ENCODE assay signal across 9 cellular contexts in the genomic region with DNA sequence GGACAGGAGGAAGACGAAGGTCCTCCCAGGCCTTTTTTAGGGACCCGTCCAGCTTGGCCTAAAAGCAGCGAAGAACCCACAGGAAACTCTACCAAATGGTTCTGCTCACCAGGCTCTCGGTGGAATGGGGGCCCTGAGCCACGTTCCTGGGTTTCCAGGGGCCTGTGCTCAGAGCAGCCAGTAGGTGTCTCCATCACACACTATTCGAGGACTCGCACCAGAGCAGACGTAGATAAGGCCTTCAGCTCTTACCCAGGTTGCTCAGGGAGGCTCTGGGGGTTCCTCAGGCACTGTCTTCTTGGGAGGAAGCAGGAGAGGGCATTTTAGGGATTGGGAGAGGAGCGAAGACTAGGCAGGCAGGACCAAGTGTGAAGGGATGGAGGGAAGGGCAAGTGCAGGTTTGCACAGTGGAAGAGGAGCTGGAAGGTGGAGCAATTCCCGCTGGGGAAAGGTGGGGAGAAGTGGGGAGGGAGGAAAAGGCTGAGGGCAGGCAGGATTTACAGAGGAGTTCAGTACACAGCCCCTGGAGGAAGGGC.
A peak's percentile ranks its signal among the peaks of the same experiment; 100 is the strongest.
DNase-seq lines count a peak whose midpoint lies in the region; ATAC-seq and TF ChIP-seq lines count a peak whose summit lies in the region.
"Had no signal": no experiment of that assay in that cellular context is flagged by ENCODE, and none has a peak within 500 bp of the region (broad histone marks: within the 10 kb centered on the region; RNA-seq: fewer than 3 reads in every experiment).

No MANE protein-coding gene starts in this region.

- no peak overlapping the region for H3K27ac Mint-ChIP-seq in CD4-positive, CD25-positive, alpha-beta regulatory T cell
- no peak overlapping the region for H3K27ac Mint-ChIP-seq in T-helper 2 cell treated with Interferon-gamma antibody and Interleukin-4, amounts not matched to agents 5 μg/mL and 100 μg/mL, for 36 hours

- H3K4me1 Mint-ChIP-seq in CD4-positive, CD25-positive, alpha-beta regulatory T cell: peaks cover 0 to 6% (median 2%) of the 10 kb centered on the region in 4 donors
- peaks cover 8% of the 10 kb centered on the region for H3K4me1 Mint-ChIP-seq in T-helper 2 cell treated with Interferon-gamma antibody and Interleukin-4, amounts not matched to agents 5 μg/mL and 100 μg/mL, for 36 hours (ENCODE audit: low read depth)

- peak; percentile 64 to 84 (median 69) for TF ChIP-seq CTCF in ascending aorta (IDR thresholded peaks at IDR 0.05)

- H3K27me3 Mint-ChIP-seq in CD4-positive, CD25-positive, alpha-beta regulatory T cell: peaks cover 15% of the 10 kb centered on the region
- H3K27me3 Mint-ChIP-seq in T-helper 2 cell treated with Interferon-gamma antibody and Interleukin-4, amounts not matched to agents 5 μg/mL and 100 μg/mL, for 36 hours (ENCODE audit: low read depth): peaks cover 9% of the 10 kb centered on the region

- ATAC-seq in CD4-positive, CD25-positive, alpha-beta regulatory T cell (ENCODE audit: low read depth in 2 of 2): peak; percentile 64 to 65
- peak; percentile 63 for ATAC-seq in GM21723 (IDR thresholded peaks at IDR 0.05; ENCODE audit: unreplicated experiment)

- no peak overlapping the region for H3K27ac ChIP-seq in CD4-positive, CD25-positive, alpha-beta regulatory T cell (ENCODE audit: insufficient read depth, low read length, poor library complexity, severe bottlenecking)
- H3K27ac ChIP-seq in ascending aorta: no peak overlapping the region

- no peaks in the 10 kb centered on the region for H3K4me1 ChIP-seq in CD4-positive, CD25-positive, alpha-beta regulatory T cell (ENCODE audit: control insufficient read depth, insufficient read depth, low read length, poor library complexity, severe bottlenecking)
- H3K4me1 ChIP-seq in ascending aorta: peaks cover 0 to 3% of the 10 kb centered on the region in 2 donors

- H3K27me3 ChIP-seq in CD4-positive, CD25-positive, alpha-beta regulatory T cell (ENCODE audit: control insufficient read depth, insufficient read depth, low read length): peaks cover 4% of the 10 kb centered on the region
- H3K27me3 ChIP-seq in ascending aorta: no peaks in the 10 kb centered on the region

- H3K4me3 ChIP-seq in CD4-positive, CD25-positive, alpha-beta regulatory T cell (ENCODE audit: low read depth, low read length): no peak overlapping the region
- no peak overlapping the region for H3K4me3 ChIP-seq in ascending aorta
- H3K4me3 ChIP-seq in skeletal muscle cell (ENCODE audit: low read depth, low read length): no peak overlapping the region

- H3K9me3 Mint-ChIP-seq in CD4-positive, CD25-positive, alpha-beta regulatory T cell: peaks cover 0 to 3% (median 0%) of the 10 kb centered on the region in 7 donors
- H3K9me3 Mint-ChIP-seq in T-helper 2 cell treated with Interferon-gamma antibody and Interleukin-4, amounts not matched to agents 5 μg/mL and 100 μg/mL, for 36 hours: no peaks in the 10 kb centered on the region

- no peaks in the 10 kb centered on the region for H3K36me3 Mint-ChIP-seq in CD4-positive, CD25-positive, alpha-beta regulatory T cell
- no peaks in the 10 kb centered on the region for H3K36me3 Mint-ChIP-seq in T-helper 2 cell treated with Interferon-gamma antibody and Interleukin-4, amounts not matched to agents 5 μg/mL and 100 μg/mL, for 36 hours (ENCODE audit: low read depth)
- H3K36me3 Mint-ChIP-seq: IgD-negative memory B cell had no signal

- peak overlapping the region in 1 of 4 donors; percentile 21 for H3K4me3 Mint-ChIP-seq in CD4-positive, CD25-positive, alpha-beta regulatory T cell
- H3K4me3 Mint-ChIP-seq in T-helper 2 cell treated with Interferon-gamma antibody and Interleukin-4, amounts not matched to agents 5 μg/mL and 100 μg/mL, for 36 hours: no peak overlapping the region
- H3K4me3 Mint-ChIP-seq: IgD-negative memory B cell had no signal

- no peaks in the 10 kb centered on the region for H3K9me3 ChIP-seq in CD4-positive, CD25-positive, alpha-beta regulatory T cell (ENCODE audit: control insufficient read depth in 2 of 2, low read length in 2 of 2)
- no peaks in the 10 kb centered on the region for H3K9me3 ChIP-seq in ascending aorta

- no peaks in the 10 kb centered on the region for H3K36me3 ChIP-seq in CD4-positive, CD25-positive, alpha-beta regulatory T cell (ENCODE audit: control insufficient read depth, insufficient read depth, low read length)
- no peaks in the 10 kb centered on the region for H3K36me3 ChIP-seq in ascending aorta

- intact Hi-C loops in ascending aorta (cut with DNase I): loop anchor here (2.0 to 5.0 kb wide), 3 partner anchors 62 to 873 kb away; no protein-coding TSS in a partner anchor

- DNase-seq in CD4-positive, CD25-positive, alpha-beta regulatory T cell: peak in 2 of 3 donors; percentile 45 to 48
- DNase-seq in NCI-H1436 treated with DMSO at 0.1 percent for 48 hours (lab: John Stamatoyannopoulos, UW) (peak; percentile 13), ascending aorta (ENCODE audit: low spot score in 2 of 2) (peak in 1 of 2 donors; percentile 71), hippocampal formation (lab: John Stamatoyannopoulos, UW) (peak; percentile 29 to 59), skeletal muscle cell (ENCODE audit: low read depth) (peak; percentile 20), cortex of kidney (lab: John Stamatoyannopoulos, UW) (no peak)
- DNase-seq in T-helper 2 cell treated with Interferon-gamma antibody and Interleukin-4, amounts not matched to agents 5 μg/mL and 100 μg/mL, for 36 hours (ENCODE audit: low spot score): peak; percentile 41
